In the genomic region with DNA sequence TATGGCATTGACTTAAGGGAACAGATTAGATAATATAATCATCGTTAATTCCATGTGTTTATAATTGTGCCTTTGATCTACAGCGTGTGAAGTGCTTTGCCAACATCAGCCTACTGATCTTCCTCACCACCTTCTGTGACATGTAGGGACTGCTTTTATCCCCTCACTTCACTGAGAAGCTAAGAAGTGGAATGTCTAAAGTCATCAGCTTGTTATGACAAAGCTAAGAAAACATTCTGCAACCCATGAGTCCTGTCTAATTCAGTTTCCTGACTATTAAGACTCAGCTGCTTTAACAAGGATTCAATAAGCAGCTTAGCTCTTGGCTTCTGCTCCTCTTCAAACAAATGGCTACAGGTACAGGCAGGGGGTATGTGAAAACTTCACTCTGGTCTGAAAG, we compare ENCODE assay signal across 18 cellular contexts.
DNase-seq lines count a peak whose midpoint lies in the region; ATAC-seq and TF ChIP-seq lines count a peak whose summit lies in the region.
"Had no signal": no experiment of that assay in that cellular context is flagged by ENCODE, and none has a peak within 500 bp of the region (broad histone marks: within the 10 kb centered on the region; RNA-seq: fewer than 3 reads in every experiment).

No MANE protein-coding gene starts in this region.

- no peak for ATAC-seq in HG03097 (IDR thresholded peaks at IDR 0.05; ENCODE audit: low FRiP score, unreplicated experiment)
- ATAC-seq: activated CD8-positive, alpha-beta T cell treated with anti-CD3 and anti-CD28 coated beads, Interleukin-2, amount 10 ng/mL, durations not matched to agents 7 days and 5 days; HCT116; Panc1 had no signal

- H3K9me3 ChIP-seq in prostate gland: no peaks in the 10 kb centered on the region
- H3K9me3 ChIP-seq: neutrophil, SJSA1 had no signal

- peak; percentile 21 for DNase-seq in EL
- DNase-seq in NCI-H82 treated with DMSO at 0.1 percent for 48 hours (lab: John Stamatoyannopoulos, UW; ENCODE audit: unreplicated experiment): peak; percentile 98
- peak; percentile 38 for DNase-seq in dedifferentiated amniotic fluid mesenchymal stem cell (ENCODE audit: extremely low spot score)
- no peak for DNase-seq in prostate gland (ENCODE audit: low spot score)
- DNase-seq in coronary artery (ENCODE audit: low spot score): no peak
- no peak for DNase-seq in SKM-1 treated with dmso at 0.1 percent for 144 hours (lab: John Stamatoyannopoulos, UW; ENCODE audit: unreplicated experiment)
- DNase-seq: activated CD4-positive, CD25-positive, alpha-beta regulatory T cell; activated CD8-positive, alpha-beta T cell treated with anti-CD3 and anti-CD28 coated beads, Interleukin-2, amount 10 ng/mL, durations not matched to agents 7 days and 5 days; activated T-cell treated with anti-CD3 and anti-CD28 coated beads, Interleukin-2, amount 50 U/mL, for 1 hour; amygdala; cerebellar nuclear complex; COR-L47; effector memory CD4-positive, alpha-beta T cell had no signal

- TF ChIP-seq POLR2A in prostate gland (IDR thresholded peaks at IDR 0.05): no peak

- H3K4me3 ChIP-seq in prostate gland (no peak overlapping the region), coronary artery (no peak overlapping the region)
- H3K4me3 ChIP-seq: SJSA1 had no signal

- TF ChIP-seq CTCF in prostate gland (IDR thresholded peaks at IDR 0.05) (no peak), coronary artery (IDR thresholded peaks at IDR 0.05) (no peak)

- intact Hi-C loops in prostate gland (cut with DNase I): no loop called here

- H3K27ac ChIP-seq in prostate gland (peak overlapping the region; percentile 40 to 79), coronary artery (no peak overlapping the region)
- H3K27ac ChIP-seq: neutrophil, SJSA1 had no signal

- H3K36me3 ChIP-seq in prostate gland: no peaks in the 10 kb centered on the region
- H3K36me3 ChIP-seq: neutrophil, SJSA1 had no signal

- no peaks in the 10 kb centered on the region for H3K27me3 ChIP-seq in prostate gland (replicated peaks; ENCODE audit: insufficient read depth)
- H3K27me3 ChIP-seq: neutrophil, SJSA1 had no signal

- 21% methylated on average over 2 of the region's 2 CpGs for WGBS in prostate gland

- peaks cover 19% of the 10 kb centered on the region for H3K4me1 ChIP-seq in prostate gland (replicated peaks)
- H3K4me1 ChIP-seq: SJSA1 had no signal

Comparison
In these comparisons a context has a peak if more than half of its experiments do, and no peak if none do; other contexts are left out.
1. DNase-seq: peak in EL (single experiment), NCI-H82 treated with DMSO at 0.1 percent for 48 hours (single experiment) and dedifferentiated amniotic fluid mesenchymal stem cell (single experiment); none in prostate gland (single experiment), coronary artery (single experiment) and SKM-1 treated with dmso at 0.1 percent for 144 hours (single experiment).
2. H3K27ac ChIP-seq: peak in prostate gland (2 of 2); none in coronary artery (0 of 2).